ENCODE assay signal across 14 cellular contexts in the genomic region with DNA sequence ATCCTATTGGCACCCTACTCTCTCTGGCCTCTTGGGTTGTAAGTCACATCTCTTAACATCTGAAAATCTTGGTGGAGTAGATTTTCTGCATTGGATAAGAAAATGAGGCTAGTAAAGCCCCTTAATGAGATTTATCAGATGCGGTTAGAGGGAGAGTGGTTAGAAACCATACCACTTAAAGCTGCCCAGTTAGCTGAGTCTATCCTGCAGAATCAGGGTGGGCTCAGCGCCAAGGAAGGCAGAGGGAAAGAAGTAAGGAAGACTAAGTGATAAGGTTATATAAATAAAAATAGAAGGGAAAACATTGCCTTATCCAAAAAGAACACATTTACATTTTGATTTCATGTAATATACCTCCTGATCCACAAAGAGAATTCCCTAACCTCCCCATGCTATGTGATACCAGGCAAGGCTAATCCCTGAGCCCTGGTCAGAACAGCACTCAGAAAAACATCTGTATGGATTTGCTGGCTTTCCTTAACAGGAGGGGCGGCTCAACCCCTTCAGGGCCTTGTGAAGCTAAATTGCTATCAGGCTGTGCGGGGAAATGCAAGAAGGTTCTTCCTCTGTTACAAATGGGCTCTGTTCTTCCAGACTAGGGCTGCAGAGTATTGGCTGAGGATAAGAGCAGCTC.
"Had no signal": no experiment of that assay in that cellular context is flagged by ENCODE, and none has a peak within 500 bp of the region (broad histone marks: within the 10 kb centered on the region; RNA-seq: fewer than 3 reads in every experiment).

No MANE protein-coding gene starts in this region.

- H3K27ac Mint-ChIP-seq: activated naive CD4-positive, alpha-beta T cell treated with anti-CD3 and anti-CD28 coated beads, Interleukin-2, amount 50 U/mL, for 72 hours; endodermal cell; immature natural killer cell; naive thymus-derived CD8-positive, alpha-beta T cell had no signal

- H3K9me3 Mint-ChIP-seq: activated naive CD4-positive, alpha-beta T cell treated with anti-CD3 and anti-CD28 coated beads, Interleukin-2, amount 50 U/mL, for 72 hours; endodermal cell; naive thymus-derived CD8-positive, alpha-beta T cell had no signal

- H3K36me3 Mint-ChIP-seq: activated naive CD4-positive, alpha-beta T cell treated with anti-CD3 and anti-CD28 coated beads, Interleukin-2, amount 50 U/mL, for 72 hours; immature natural killer cell; naive thymus-derived CD8-positive, alpha-beta T cell had no signal

- ATAC-seq: activated naive CD4-positive, alpha-beta T cell treated with anti-CD3 and anti-CD28 coated beads, Interleukin-2, amount 50 U/mL, for 72 hours; naive thymus-derived CD8-positive, alpha-beta T cell; stimulated activated naive CD8-positive, alpha-beta T cell treated with anti-CD3 and anti-CD28 coated beads, Interleukin-15, Interleukin-2, amounts not matched to agents 100 U/mL and 50 U/mL, for 24 hours had no signal

- H3K4me1 Mint-ChIP-seq: immature natural killer cell had no signal

- H3K4me3 Mint-ChIP-seq: endodermal cell; immature natural killer cell; naive thymus-derived CD8-positive, alpha-beta T cell had no signal

- DNase-seq: activated gamma-delta T cell treated with Interleukin-2 at 50 U/mL for 16 hours; activated T-cell treated with anti-CD3 and anti-CD28 coated beads, Interleukin-2, amount 50 U/mL, for 1 hour; adrenal gland; cerebellar nuclear complex; endodermal cell; immature natural killer cell; naive thymus-derived CD8-positive, alpha-beta T cell; retina; stimulated activated CD4-positive, alpha-beta T cell treated with anti-CD3 and anti-CD28 coated beads, Interleukin-4, amount 100 ng/mL, for 4 hours; stimulated activated naive CD8-positive, alpha-beta T cell treated with anti-CD3 and anti-CD28 coated beads, Interleukin-15, Interleukin-2, amounts not matched to agents 100 U/mL and 50 U/mL, for 24 hours; substantia nigra; T-helper 1 cell; thyroid gland had no signal
